Comparison of ENCODE assay signal across 24 cellular contexts in genomic region chrX:154818916-154819770, GRCh38. TPM values are rescaled to one million over a fixed set of nuclear protein-coding genes. Genes with fewer than 3 reads are reported as not detected.
DNase-seq lines count a peak whose midpoint lies in the region; ATAC-seq and TF ChIP-seq lines count a peak whose summit lies in the region.
"Had no signal": no experiment of that assay in that cellular context is flagged by ENCODE, and none has a peak within 500 bp of the region (broad histone marks: within the 10 kb centered on the region; RNA-seq: fewer than 3 reads in every experiment).

No MANE protein-coding gene starts in this region.

- H4K8ac ChIP-seq in mesendoderm (ENCODE audit: low read depth, low read length): no peak overlapping the region

- H3K27ac Mint-ChIP-seq in progenitor cell of endocrine pancreas: no peak overlapping the region
- H3K27ac Mint-ChIP-seq: activated naive CD8-positive, alpha-beta T cell treated with anti-CD3 and anti-CD28 coated beads for 36 hours; activated T-helper 1 cell treated with anti-CD3 and anti-CD28 coated beads, Interleukin-12 subunit alpha, Interleukin-12 subunit beta, Interleukin-2, Interleukin-4 antibody, amounts not matched to agents 30 ng/mL and 10 ng/mL and 1 ng/mL, durations not matched to agents 14 hours and 24 hours and 36 hours; T-cell had no signal

- H3K36me3 Mint-ChIP-seq in progenitor cell of endocrine pancreas (ENCODE audit: insufficient read depth): no peaks in the 10 kb centered on the region
- H3K36me3 Mint-ChIP-seq: activated naive CD8-positive, alpha-beta T cell treated with anti-CD3 and anti-CD28 coated beads for 36 hours; brain; T-cell had no signal

- H3K4me2 ChIP-seq in smooth muscle cell (no peak overlapping the region), mesendoderm (ENCODE audit: low read length) (no peak overlapping the region)

- H2AFZ ChIP-seq in smooth muscle cell (ENCODE audit: low read depth): no peak overlapping the region

- 76% methylated on average over 11 of the region's 11 CpGs for WGBS in smooth muscle cell (ENCODE audit: low lambda C conversion rate)
- no CpG with 5 or more reads among the region's 11 CpGs for WGBS in mesendoderm (ENCODE audit: extremely low coverage, insufficient coverage, low lambda C conversion rate)

- no peaks in the 10 kb centered on the region for H3K79me2 ChIP-seq in smooth muscle cell (ENCODE audit: low read depth)
- H3K79me2 ChIP-seq in mesendoderm (ENCODE audit: control insufficient read depth, insufficient read depth, low read length): no peaks in the 10 kb centered on the region

- H3K4ac ChIP-seq in mesendoderm (ENCODE audit: low read depth, low read length): no peak overlapping the region

- H3K4me1 ChIP-seq in ES-I3 (ENCODE audit: insufficient read depth, low read length) (peaks cover 24% of the 10 kb centered on the region), smooth muscle cell (ENCODE audit: low read depth) (no peaks in the 10 kb centered on the region), mesendoderm (ENCODE audit: control insufficient read depth, low read depth, low read length) (no peaks in the 10 kb centered on the region)
- H3K4me1 ChIP-seq: colonic mucosa, foreskin keratinocyte, upper lobe of right lung had no signal

- H3K9me3 ChIP-seq in ES-I3 (ENCODE audit: control insufficient read depth, insufficient read depth, low read length) (peaks cover 3% of the 10 kb centered on the region), smooth muscle cell (replicated peaks; ENCODE audit: low read depth) (no peaks in the 10 kb centered on the region)
- H3K9me3 ChIP-seq: colonic mucosa, neutrophil, upper lobe of right lung had no signal

- H3K23ac ChIP-seq in mesendoderm (ENCODE audit: low read length): no peak overlapping the region

- peaks cover 10% of the 10 kb centered on the region for H3K9me3 Mint-ChIP-seq in progenitor cell of endocrine pancreas (ENCODE audit: low read depth)
- H3K9me3 Mint-ChIP-seq: activated naive CD8-positive, alpha-beta T cell treated with anti-CD3 and anti-CD28 coated beads for 36 hours; activated T-helper 1 cell treated with anti-CD3 and anti-CD28 coated beads, Interleukin-12 subunit alpha, Interleukin-12 subunit beta, Interleukin-2, Interleukin-4 antibody, amounts not matched to agents 30 ng/mL and 10 ng/mL and 1 ng/mL, durations not matched to agents 14 hours and 24 hours and 36 hours; T-cell had no signal

- H2AK5ac ChIP-seq in mesendoderm (ENCODE audit: low read length): no peak overlapping the region

- H2BK15ac ChIP-seq in mesendoderm (replicated peaks; ENCODE audit: low read depth): no peak overlapping the region

- H3F3A ChIP-seq in smooth muscle cell (ENCODE audit: low read depth): no peaks in the 10 kb centered on the region

- H3K56ac ChIP-seq in mesendoderm (ENCODE audit: low read length): no peak overlapping the region

- H3K36me3 ChIP-seq in ES-I3 (ENCODE audit: insufficient read depth, low read length): no peaks in the 10 kb centered on the region
- H3K36me3 ChIP-seq in smooth muscle cell (ENCODE audit: low read depth): no peaks in the 10 kb centered on the region
- H3K36me3 ChIP-seq in mesendoderm (ENCODE audit: control insufficient read depth, insufficient read depth, low read length): no peaks in the 10 kb centered on the region
- H3K36me3 ChIP-seq: colonic mucosa, neutrophil, upper lobe of right lung had no signal

- H3K18ac ChIP-seq in mesendoderm (ENCODE audit: low read length): no peak overlapping the region

- H3K27me3 Mint-ChIP-seq in progenitor cell of endocrine pancreas: no peaks in the 10 kb centered on the region
- H3K27me3 Mint-ChIP-seq: brain had no signal

- ATAC-seq in HG02885 (IDR thresholded peaks at IDR 0.05; ENCODE audit: poor library complexity, unreplicated experiment): peak; percentile 32
- ATAC-seq: foreskin keratinocyte, sciatic nerve, T-cell, upper lobe of right lung had no signal

- no peak overlapping the region for H3K4me3 Mint-ChIP-seq in progenitor cell of endocrine pancreas (ENCODE audit: low read depth)
- H3K4me3 Mint-ChIP-seq: activated naive CD8-positive, alpha-beta T cell treated with anti-CD3 and anti-CD28 coated beads for 36 hours; activated T-helper 1 cell treated with anti-CD3 and anti-CD28 coated beads, Interleukin-12 subunit alpha, Interleukin-12 subunit beta, Interleukin-2, Interleukin-4 antibody, amounts not matched to agents 30 ng/mL and 10 ng/mL and 1 ng/mL, durations not matched to agents 14 hours and 24 hours and 36 hours; brain; T-cell had no signal

- DNase-seq in OCI-M1 (lab: John Stamatoyannopoulos, UW) (peak; percentile 58), fibroblast of villous mesenchyme (ENCODE audit: low read depth) (peak; percentile 5), progenitor cell of endocrine pancreas (ENCODE audit: low spot score, unreplicated experiment) (no peak), HT-29 (ENCODE audit: low spot score) (no peak), smooth muscle cell (lab: John Stamatoyannopoulos, UW; ENCODE audit: unreplicated experiment) (no peak), mesendoderm (no peak)
- DNase-seq: activated naive CD8-positive, alpha-beta T cell treated with anti-CD3 and anti-CD28 coated beads for 36 hours; colonic mucosa; foreskin keratinocyte; hypothalamus; midbrain; MM.1S; NCI-H2029; NCI-H510A; Right ventricle myocardium superior; T-cell; upper lobe of right lung had no signal

- H3K4me3 ChIP-seq in fibroblast of villous mesenchyme (ENCODE audit: low read depth, low read length): no peak overlapping the region
- H3K4me3 ChIP-seq in smooth muscle cell: no peak overlapping the region
- no peak overlapping the region for H3K4me3 ChIP-seq in mesendoderm (ENCODE audit: low read length)
- H3K4me3 ChIP-seq: colonic mucosa, upper lobe of right lung had no signal

- H3K9ac ChIP-seq in ES-I3 (ENCODE audit: low read depth, low read length): 0 out of 2 replicates have a peak overlapping the region, but pooled peaks have one; percentile 16
- H3K9ac ChIP-seq in smooth muscle cell (ENCODE audit: low read depth): no peak overlapping the region
- H3K9ac ChIP-seq in mesendoderm (ENCODE audit: low read length): no peak overlapping the region

- no peak overlapping the region for H2BK120ac ChIP-seq in mesendoderm (ENCODE audit: low read depth, low read length)

- H4K20me1 ChIP-seq in smooth muscle cell (ENCODE audit: low read depth): no peaks in the 10 kb centered on the region

- no peaks in the 10 kb centered on the region for H3K4me1 Mint-ChIP-seq in progenitor cell of endocrine pancreas (ENCODE audit: low read depth)
- H3K4me1 Mint-ChIP-seq: activated naive CD8-positive, alpha-beta T cell treated with anti-CD3 and anti-CD28 coated beads for 36 hours; T-cell had no signal

- no peak overlapping the region for H4K5ac ChIP-seq in mesendoderm (ENCODE audit: low read length)

- H3K27me3 ChIP-seq in smooth muscle cell (ENCODE audit: low read depth) (no peaks in the 10 kb centered on the region), mesendoderm (ENCODE audit: insufficient read depth, low read length, poor library complexity) (no peaks in the 10 kb centered on the region)
- H3K27me3 ChIP-seq: colonic mucosa, foreskin keratinocyte, neutrophil, upper lobe of right lung had no signal

- no peak overlapping the region for H2BK5ac ChIP-seq in mesendoderm (ENCODE audit: low read length)

- H3K27ac ChIP-seq in smooth muscle cell (ENCODE audit: low read depth) (no peak overlapping the region), mesendoderm (ENCODE audit: low read depth, low read length) (no peak overlapping the region)
- H3K27ac ChIP-seq: colonic mucosa, foreskin keratinocyte, neutrophil, upper lobe of right lung, VCaP had no signal

- TF ChIP-seq CTCF in fibroblast of villous mesenchyme (IDR thresholded peaks at IDR 0.05; ENCODE audit: insufficient read depth, low read depth, low read length) (no peak), progenitor cell of endocrine pancreas (IDR thresholded peaks at IDR 0.05; ENCODE audit: unreplicated experiment) (no peak), smooth muscle cell (IDR thresholded peaks at IDR 0.05; ENCODE audit: borderline replicate concordance, insufficient read depth, poor library complexity, severe bottlenecking) (no peak)

- no peaks in the 10 kb centered on the region for H3K79me1 ChIP-seq in mesendoderm (ENCODE audit: low read length)

RNA-seq across cellular contexts. Expression of gene MPP1, which starts 13.9 kb away (rescaled TPM):
- total RNA-seq in fibroblast of villous mesenchyme (11.7 and 17.1 TPM in 2 replicates), progenitor cell of endocrine pancreas (4.9 and 6.3 TPM in 2 replicates), smooth muscle cell (15.1 and 21.0 TPM in 2 replicates)
- not detected in 2 replicates for total RNA-seq in HT-29 (2014; rRNA removed; shearing (Covaris generic))
- 11.6 and 17.5 TPM in 2 replicates for polyA plus RNA-seq in smooth muscle cell
- 15.1 TPM for polyA plus RNA-seq in mesendoderm (2013, experiment 1 of 2)
- polyA plus RNA-seq in mesendoderm (2013, experiment 2 of 2): 15.6 TPM

RNA-seq across cellular contexts. Expression of gene SMIM9, which starts 15.3 kb away (rescaled TPM):
- total RNA-seq in fibroblast of villous mesenchyme (not detected in 2 replicates), progenitor cell of endocrine pancreas (not detected in 2 replicates), smooth muscle cell (not detected in 2 replicates)
- total RNA-seq in HT-29 (2014; rRNA removed; shearing (Covaris generic)): not detected in 2 replicates
- not detected in 2 replicates for polyA plus RNA-seq in smooth muscle cell
- not detected for polyA plus RNA-seq in mesendoderm (2013, experiment 1 of 2)
- polyA plus RNA-seq in mesendoderm (2013, experiment 2 of 2): not detected
- total RNA-seq: activated naive CD8-positive, alpha-beta T cell treated with anti-CD3 and anti-CD28 coated beads for 36 hours; activated T-helper 1 cell treated with anti-CD3 and anti-CD28 coated beads, Interleukin-12 subunit alpha, Interleukin-12 subunit beta, Interleukin-2, Interleukin-4 antibody, amounts not matched to agents 30 ng/mL and 10 ng/mL and 1 ng/mL, durations not matched to agents 14 hours and 24 hours and 36 hours; colonic mucosa; foreskin keratinocyte; Right ventricle myocardium superior; sciatic nerve; T-cell; upper lobe of right lung had no signal
- polyA plus RNA-seq: foreskin keratinocyte had no signal

RNA-seq across cellular contexts. Expression of gene DKC1, which starts 56.5 kb away (rescaled TPM):
- total RNA-seq in fibroblast of villous mesenchyme (34.8 and 38.9 TPM in 2 replicates), progenitor cell of endocrine pancreas (58.5 and 61.0 TPM in 2 replicates), smooth muscle cell (18.7 and 23.4 TPM in 2 replicates)
- 101 and 103 TPM in 2 replicates for total RNA-seq in HT-29 (2014; rRNA removed; shearing (Covaris generic))
- polyA plus RNA-seq in smooth muscle cell: 31.2 and 35.1 TPM in 2 replicates
- polyA plus RNA-seq in mesendoderm (2013, experiment 1 of 2): 191 TPM
- 182 TPM for polyA plus RNA-seq in mesendoderm (2013, experiment 2 of 2)

Comparison
In these comparisons a context has a peak if more than half of its experiments do, and no peak if none do; other contexts are left out.
1. DNase-seq: peak in OCI-M1 (single experiment) and fibroblast of villous mesenchyme (single experiment); none in progenitor cell of endocrine pancreas (single experiment), HT-29 (single experiment), smooth muscle cell (single experiment) and mesendoderm (single experiment).